In genomic region chr14:101476931-101477553, GRCh38 we compare ENCODE assay signal across 1 cellular context.
TF ChIP-seq lines count a peak whose summit lies in the region.

No MANE protein-coding gene starts in this region.

TF ChIP-seq in GM23338, 12 proteins besides CTCF, POLR2A, EP300 and RAD21 (continued from another document):
- TF ChIP-seq ZNF462 (CRISPR knock-in tag; IDR thresholded peaks at IDR 0.05) (no peak), REST (IDR thresholded peaks at IDR 0.05; ENCODE audit: unreplicated experiment) (no peak), EZH2 (IDR thresholded peaks at IDR 0.05; ENCODE audit: low read depth, unreplicated experiment) (no peak)
